Comparison of ENCODE assay signal across 8 cellular contexts in genomic region chr3:146640955-146641867, GRCh38. TPM values are rescaled to one million over a fixed set of nuclear protein-coding genes. Genes with fewer than 3 reads are reported as not detected.
A peak's percentile ranks its signal among the peaks of the same experiment; 100 is the strongest.
DNase-seq lines count a peak whose midpoint lies in the region; ATAC-seq and TF ChIP-seq lines count a peak whose summit lies in the region.

No MANE protein-coding gene starts in this region.

- no peak overlapping the region for H3K27ac ChIP-seq in right lobe of liver

- H3K27me3 Mint-ChIP-seq in brain = peaks cover 3% of the 10 kb centered on the region
- H3K27me3 Mint-ChIP-seq in activated T-cell treated with anti-CD3 and anti-CD28 coated beads, Interleukin-2, amount 50 U/mL, for 4 hours (ENCODE audit: low read depth) = peaks cover 2% of the 10 kb centered on the region

- TF ChIP-seq CTCF in brain (conservative IDR thresholded peaks at IDR 0.05) = peak; percentile 83 to 86
- peak; percentile 44 to 46 (median 46) for TF ChIP-seq CTCF in right lobe of liver (IDR thresholded peaks at IDR 0.05)

- no peaks in the 10 kb centered on the region for H3K4me1 ChIP-seq in right lobe of liver

- H3K4me3 Mint-ChIP-seq in brain = no peak overlapping the region
- no peak overlapping the region for H3K4me3 Mint-ChIP-seq in activated T-cell treated with anti-CD3 and anti-CD28 coated beads, Interleukin-2, amount 50 U/mL, for 4 hours

- ATAC-seq in GM19351 (IDR thresholded peaks at IDR 0.05; ENCODE audit: unreplicated experiment) (peak; percentile 82), HG03175 (IDR thresholded peaks at IDR 0.05; ENCODE audit: unreplicated experiment) (peak; percentile 78), right lobe of liver (peak; percentile 77 to 85 (median 84))
- no peak for ATAC-seq in activated T-cell treated with anti-CD3 and anti-CD28 coated beads, Interleukin-2, amount 50 U/mL, for 4 hours

- H3K36me3 Mint-ChIP-seq in brain = no peaks in the 10 kb centered on the region
- H3K36me3 Mint-ChIP-seq in activated T-cell treated with anti-CD3 and anti-CD28 coated beads, Interleukin-2, amount 50 U/mL, for 4 hours (ENCODE audit: insufficient read depth) = no peaks in the 10 kb centered on the region

- DNase-seq in DMS153 treated with DMSO at 0.1 percent for 48 hours (lab: John Stamatoyannopoulos, UW; ENCODE audit: unreplicated experiment) (peak; percentile 57), NCI-H524 (lab: John Stamatoyannopoulos, UW) (peak; percentile 53 to 75), right lobe of liver (no peak)
- DNase-seq in activated T-cell treated with anti-CD3 and anti-CD28 coated beads, Interleukin-2, amount 50 U/mL, for 4 hours = no peak
- no peak for DNase-seq in activated CD4-positive, CD25-positive, alpha-beta regulatory T cell treated with anti-CD3 and anti-CD28 coated beads, Interleukin-2, amount 50 U/mL, for 72 hours

- no peaks in the 10 kb centered on the region for H3K36me3 ChIP-seq in right lobe of liver

- no peaks in the 10 kb centered on the region for H3K9me3 Mint-ChIP-seq in brain
- no peaks in the 10 kb centered on the region for H3K9me3 Mint-ChIP-seq in activated T-cell treated with anti-CD3 and anti-CD28 coated beads, Interleukin-2, amount 50 U/mL, for 4 hours

- H3K4me3 ChIP-seq in right lobe of liver = no peak overlapping the region

- peaks cover 17% of the 10 kb centered on the region for H3K4me1 Mint-ChIP-seq in brain
- no peaks in the 10 kb centered on the region for H3K4me1 Mint-ChIP-seq in activated T-cell treated with anti-CD3 and anti-CD28 coated beads, Interleukin-2, amount 50 U/mL, for 4 hours (ENCODE audit: low read depth)

- 9% methylated on average over 3 of the region's 3 CpGs for WGBS in right lobe of liver (ENCODE audit: insufficient coverage, low coverage, low lambda C conversion rate, missing lambda C conversion rate)

- H3K27ac Mint-ChIP-seq in brain = peak overlapping the region in 1 of 5 experiments; percentile 40

- intact Hi-C loops in right lobe of liver (cut with DNase I) = no loop called here

- no peaks in the 10 kb centered on the region for H3K27me3 ChIP-seq in right lobe of liver

- TF ChIP-seq POLR2A in right lobe of liver (IDR thresholded peaks at IDR 0.05) = no peak

- no peaks in the 10 kb centered on the region for H3K9me3 ChIP-seq in right lobe of liver

RNA-seq across cellular contexts. Expression of gene PLSCR5, which starts 36.1 kb away (rescaled TPM):
- not detected for polyA plus RNA-seq in brain (ENCODE audit: insufficient read depth, low read depth, low replicate concordance)
- total RNA-seq in right lobe of liver = not detected
- not detected for total RNA-seq in activated T-cell treated with anti-CD3 and anti-CD28 coated beads, Interleukin-2, amount 50 U/mL, for 4 hours

Comparison
In these comparisons a context has a peak if more than half of its experiments do, and no peak if none do; other contexts are left out.
1. DNase-seq: peak in DMS153 treated with DMSO at 0.1 percent for 48 hours (single experiment) and NCI-H524 (2 of 2); none in right lobe of liver (0 of 3), activated T-cell treated with anti-CD3 and anti-CD28 coated beads, Interleukin-2, amount 50 U/mL, for 4 hours (single experiment) and activated CD4-positive, CD25-positive, alpha-beta regulatory T cell treated with anti-CD3 and anti-CD28 coated beads, Interleukin-2, amount 50 U/mL, for 72 hours (single experiment).
2. ATAC-seq: peak in GM19351 (single experiment), HG03175 (single experiment) and right lobe of liver (4 of 4); none in activated T-cell treated with anti-CD3 and anti-CD28 coated beads, Interleukin-2, amount 50 U/mL, for 4 hours (0 of 2).